30 cellular contexts compared by ENCODE assay signal in genomic region chr3:22962244-22962643, GRCh38.
"Had no signal": no experiment of that assay in that cellular context is flagged by ENCODE, and none has a peak within 500 bp of the region (broad histone marks: within the 10 kb centered on the region; RNA-seq: fewer than 3 reads in every experiment).

No MANE protein-coding gene starts in this region.

- DNase-seq: activated CD4-positive, alpha-beta memory T cell treated with anti-CD3 and anti-CD28 coated beads, Interleukin-2, amount 10 ng/mL, durations not matched to agents 7 days and 5 days; activated CD4-positive, alpha-beta T cell treated with anti-CD3 and anti-CD28 coated beads for 1 hour; activated CD4-positive, alpha-beta T cell treated with anti-CD3 and anti-CD28 coated beads for 4 hours; activated CD4-positive, alpha-beta T cell treated with anti-CD3 and anti-CD28 coated beads, Interleukin-2, amount 10 ng/mL, durations not matched to agents 7 days and 5 days; activated CD4-positive, alpha-beta T cell treated with anti-CD3 and anti-CD28 coated beads, Interleukin-2, amount 50 U/mL, for 4 hours; activated CD8-positive, alpha-beta memory T cell treated with anti-CD3 and anti-CD28 coated beads, Interleukin-2, amount 50 U/mL, for 48 hours; activated gamma-delta T cell; activated naive CD4-positive, alpha-beta T cell; activated naive CD4-positive, alpha-beta T cell treated with anti-CD3 and anti-CD28 coated beads, Interleukin-2, amount 50 U/mL, for 16 hours; activated T-cell treated with anti-CD3 and anti-CD28 coated beads for 4 hours; activated T-cell treated with anti-CD3 and anti-CD28 coated beads, Interleukin-2, amount 50 U/mL, for 24 hours; activated T-cell treated with anti-CD3 and anti-CD28 coated beads, Interleukin-2, amount 50 U/mL, for 72 hours; amniotic stem cell; anterior cingulate cortex; brain microvascular endothelial cell; dorsolateral prefrontal cortex; effector memory CD4-positive, alpha-beta T cell; endodermal cell; foreskin fibroblast; head of caudate nucleus; T-helper 2 cell had no signal

- ATAC-seq: activated T-cell treated with anti-CD3 and anti-CD28 coated beads, Interleukin-2, amount 50 U/mL, for 72 hours; esophagus mucosa had no signal

- H3K36me3 ChIP-seq: brain microvascular endothelial cell had no signal

- H3K4me3 Mint-ChIP-seq: activated CD4-positive, alpha-beta memory T cell treated with anti-CD3 and anti-CD28 coated beads, Interleukin-2, amount 10 ng/mL, durations not matched to agents 7 days and 5 days; activated CD4-positive, alpha-beta T cell treated with anti-CD3 and anti-CD28 coated beads, Interleukin-2, amount 10 ng/mL, durations not matched to agents 7 days and 5 days; activated naive CD8-positive, alpha-beta T cell; activated T-cell treated with anti-CD3 and anti-CD28 coated beads, Interleukin-2, amount 50 U/mL, for 24 hours; activated T-cell treated with anti-CD3 and anti-CD28 coated beads, Interleukin-2, amount 50 U/mL, for 72 hours; central memory CD8-positive, alpha-beta T cell; endodermal cell; WTC11 had no signal

- H3K4me3 ChIP-seq: dorsolateral prefrontal cortex had no signal

- H3K27me3 ChIP-seq: brain microvascular endothelial cell, dorsolateral prefrontal cortex had no signal

- H3K27ac Mint-ChIP-seq: activated CD4-positive, alpha-beta memory T cell treated with anti-CD3 and anti-CD28 coated beads, Interleukin-2, amount 10 ng/mL, durations not matched to agents 7 days and 5 days; activated CD4-positive, alpha-beta T cell treated with anti-CD3 and anti-CD28 coated beads, Interleukin-2, amount 10 ng/mL, durations not matched to agents 7 days and 5 days; activated naive CD8-positive, alpha-beta T cell; activated T-cell treated with anti-CD3 and anti-CD28 coated beads, Interleukin-2, amount 50 U/mL, for 24 hours; activated T-cell treated with anti-CD3 and anti-CD28 coated beads, Interleukin-2, amount 50 U/mL, for 72 hours; endodermal cell; WTC11 had no signal

- H3K36me3 Mint-ChIP-seq: activated naive CD8-positive, alpha-beta T cell; WTC11 had no signal

- FAIRE-seq: astrocyte, bronchial epithelial cell, colon, frontal cortex had no signal

- H3K27me3 Mint-ChIP-seq: activated CD4-positive, alpha-beta memory T cell treated with anti-CD3 and anti-CD28 coated beads, Interleukin-2, amount 10 ng/mL, durations not matched to agents 7 days and 5 days; activated CD4-positive, alpha-beta T cell treated with anti-CD3 and anti-CD28 coated beads, Interleukin-2, amount 10 ng/mL, durations not matched to agents 7 days and 5 days; activated naive CD8-positive, alpha-beta T cell; activated T-cell treated with anti-CD3 and anti-CD28 coated beads, Interleukin-2, amount 50 U/mL, for 24 hours; central memory CD8-positive, alpha-beta T cell had no signal

- H3K4me1 Mint-ChIP-seq: activated CD4-positive, alpha-beta memory T cell treated with anti-CD3 and anti-CD28 coated beads, Interleukin-2, amount 10 ng/mL, durations not matched to agents 7 days and 5 days; activated CD4-positive, alpha-beta T cell treated with anti-CD3 and anti-CD28 coated beads, Interleukin-2, amount 10 ng/mL, durations not matched to agents 7 days and 5 days; central memory CD8-positive, alpha-beta T cell; endodermal cell had no signal

- H3K27ac ChIP-seq: brain microvascular endothelial cell, dorsolateral prefrontal cortex, VCaP had no signal

- H3K9me3 Mint-ChIP-seq: activated CD4-positive, alpha-beta memory T cell treated with anti-CD3 and anti-CD28 coated beads, Interleukin-2, amount 10 ng/mL, durations not matched to agents 7 days and 5 days; activated CD4-positive, alpha-beta T cell treated with anti-CD3 and anti-CD28 coated beads, Interleukin-2, amount 10 ng/mL, durations not matched to agents 7 days and 5 days; activated T-cell treated with anti-CD3 and anti-CD28 coated beads, Interleukin-2, amount 50 U/mL, for 24 hours; activated T-cell treated with anti-CD3 and anti-CD28 coated beads, Interleukin-2, amount 50 U/mL, for 72 hours; endodermal cell; WTC11 had no signal
